ENCODE assay signal across 17 cellular contexts in genomic region chr1:24913616-24914225, GRCh38. TPM values are rescaled to one million over a fixed set of nuclear protein-coding genes. Genes with fewer than 3 reads are reported as not detected.
A peak's percentile ranks its signal among the peaks of the same experiment; 100 is the strongest.
DNase-seq lines count a peak whose midpoint lies in the region; FAIRE-seq and TF ChIP-seq lines count a peak whose summit lies in the region.
"Had no signal": no experiment of that assay in that cellular context is flagged by ENCODE, and none has a peak within 500 bp of the region (broad histone marks: within the 10 kb centered on the region; RNA-seq: fewer than 3 reads in every experiment).

No MANE protein-coding gene starts in this region.

- H3F3A ChIP-seq in smooth muscle cell (ENCODE audit: low read depth), result peaks cover 6% of the 10 kb centered on the region

- H3K4me3 ChIP-seq in fibroblast of lung (replicated peaks in 1 of 4; ENCODE audit: control extremely low read depth in 1 of 4, insufficient read depth in 1 of 4, low read depth in 3 of 4, low read length in 4 of 4) (no peak overlapping the region), smooth muscle cell (no peak overlapping the region)
- H3K4me3 ChIP-seq: left ventricle myocardium inferior, mucosa of descending colon, upper lobe of right lung had no signal

- H3K36me3 ChIP-seq in fibroblast of lung (ENCODE audit: control insufficient read depth, insufficient read depth, low read length), result no peaks in the 10 kb centered on the region
- H3K36me3 ChIP-seq in smooth muscle cell (ENCODE audit: low read depth), result no peaks in the 10 kb centered on the region
- H3K36me3 ChIP-seq: left ventricle myocardium inferior, upper lobe of right lung had no signal

- TF ChIP-seq POLR2A in GM12891 (IDR thresholded peaks at IDR 0.05; ENCODE audit: low read depth, low read length), result peak; percentile 2; the same call in 1 of the 2 replicates

- no peak overlapping the region for H2AFZ ChIP-seq in fibroblast of lung (ENCODE audit: low read length)
- H2AFZ ChIP-seq in smooth muscle cell (ENCODE audit: low read depth), result no peak overlapping the region

- H3K4me1 Mint-ChIP-seq in activated CD4-positive, alpha-beta memory T cell treated with anti-CD3 and anti-CD28 coated beads, Interleukin-2, amount 10 ng/mL, durations not matched to agents 7 days and 5 days, result peaks cover 93% of the 10 kb centered on the region

- peaks cover 5% of the 10 kb centered on the region for H3K4me1 ChIP-seq in fibroblast of lung (ENCODE audit: control insufficient read depth, extremely low read depth, insufficient read depth, low read length)
- peaks cover 7% of the 10 kb centered on the region for H3K4me1 ChIP-seq in smooth muscle cell (ENCODE audit: low read depth)

- TF ChIP-seq CTCF in fibroblast of lung (conservative IDR thresholded peaks at IDR 0.05 in 1 of 2, IDR thresholded peaks at IDR 0.05 in 1 of 2; ENCODE audit: low read depth in 1 of 2, low read length in 2 of 2) (no peak), smooth muscle cell (IDR thresholded peaks at IDR 0.05; ENCODE audit: borderline replicate concordance, insufficient read depth, poor library complexity, severe bottlenecking) (no peak)

- POLR2A ChIA-PET in activated CD4-positive, alpha-beta memory T cell treated with anti-CD3 and anti-CD28 coated beads, Interleukin-2, amount 10 ng/mL, durations not matched to agents 7 days and 5 days (lab: Charles Lee), result interaction anchor here (1.4 to 5.7 kb wide), 2 partner anchors 12 to 15 kb away, joined by 4 to 128 read pairs; partner anchors contain the start of gene RUNX3

- H3K27ac ChIP-seq in fibroblast of lung (ENCODE audit: insufficient read depth, low read length) (peak overlapping the region; percentile 18), smooth muscle cell (ENCODE audit: low read depth) (peak overlapping the region; percentile 31)
- H3K27ac ChIP-seq: left ventricle myocardium inferior had no signal

- no peaks in the 10 kb centered on the region for H3K9me3 ChIP-seq in fibroblast of lung (ENCODE audit: control insufficient read depth, insufficient read depth, low read depth, low read length)
- no peaks in the 10 kb centered on the region for H3K9me3 ChIP-seq in smooth muscle cell (replicated peaks; ENCODE audit: low read depth)
- H3K9me3 ChIP-seq: left ventricle myocardium inferior, mucosa of descending colon, upper lobe of right lung had no signal

- no peaks in the 10 kb centered on the region for H4K20me1 ChIP-seq in fibroblast of lung (ENCODE audit: control insufficient read depth, extremely low read depth, insufficient read depth, low read length)
- peaks cover 65% of the 10 kb centered on the region for H4K20me1 ChIP-seq in smooth muscle cell (ENCODE audit: low read depth)

- FAIRE-seq in GM12891 (lab: Jason Lieb, UNC), result no peak
- FAIRE-seq: frontal cortex had no signal

- H3K79me2 ChIP-seq in fibroblast of lung (ENCODE audit: control insufficient read depth, insufficient read depth, low read length), result no peaks in the 10 kb centered on the region
- H3K79me2 ChIP-seq in smooth muscle cell (ENCODE audit: low read depth), result no peaks in the 10 kb centered on the region

- 86% methylated on average over 10 of the region's 10 CpGs for WGBS in smooth muscle cell (ENCODE audit: low lambda C conversion rate)

- H3K9me3 Mint-ChIP-seq in activated CD4-positive, alpha-beta memory T cell treated with anti-CD3 and anti-CD28 coated beads, Interleukin-2, amount 10 ng/mL, durations not matched to agents 7 days and 5 days, result no peaks in the 10 kb centered on the region
- H3K9me3 Mint-ChIP-seq: activated CD4-positive, alpha-beta T cell treated with anti-CD3 and anti-CD28 coated beads, Interleukin-2, amount 10 ng/mL, durations not matched to agents 7 days and 5 days had no signal

- CTCF ChIA-PET in activated CD4-positive, alpha-beta memory T cell treated with anti-CD3 and anti-CD28 coated beads, Interleukin-2, amount 10 ng/mL, durations not matched to agents 7 days and 5 days (lab: Charles Lee), result interaction anchor here (0.8 to 1.6 kb wide), 2 partner anchors 83 to 123 kb away, joined by 3 read pairs; no protein-coding TSS in a partner anchor

- H3K27ac Mint-ChIP-seq in activated CD4-positive, alpha-beta memory T cell treated with anti-CD3 and anti-CD28 coated beads, Interleukin-2, amount 10 ng/mL, durations not matched to agents 7 days and 5 days, result peak overlapping the region; percentile 96

- H3K9ac ChIP-seq in fibroblast of lung (ENCODE audit: insufficient read depth, low read length) (no peak overlapping the region), smooth muscle cell (ENCODE audit: low read depth) (no peak overlapping the region)

- peaks cover 87% of the 10 kb centered on the region for H3K36me3 Mint-ChIP-seq in activated CD4-positive, alpha-beta memory T cell treated with anti-CD3 and anti-CD28 coated beads, Interleukin-2, amount 10 ng/mL, durations not matched to agents 7 days and 5 days (ENCODE audit: low read depth)

- H3K4me3 Mint-ChIP-seq in activated CD4-positive, alpha-beta memory T cell treated with anti-CD3 and anti-CD28 coated beads, Interleukin-2, amount 10 ng/mL, durations not matched to agents 7 days and 5 days, result no peak overlapping the region
- H3K4me3 Mint-ChIP-seq: activated CD4-positive, alpha-beta T cell treated with anti-CD3 and anti-CD28 coated beads, Interleukin-2, amount 10 ng/mL, durations not matched to agents 7 days and 5 days had no signal

- DNase-seq in GM12891 (ENCODE audit: insufficient read length, low spot score) (no peak), fibroblast of lung (ENCODE audit: low read depth in 2 of 2) (no peak), smooth muscle cell (lab: John Stamatoyannopoulos, UW; ENCODE audit: unreplicated experiment) (no peak), COLO668 (lab: John Stamatoyannopoulos, UW; ENCODE audit: unreplicated experiment) (no peak), T1000 (lab: John Stamatoyannopoulos, UW) (no peak), DMS 273 (lab: John Stamatoyannopoulos, UW; ENCODE audit: unreplicated experiment) (no peak)
- no peak for DNase-seq in activated CD4-positive, alpha-beta memory T cell treated with anti-CD3 and anti-CD28 coated beads, Interleukin-2, amount 10 ng/mL, durations not matched to agents 7 days and 5 days
- DNase-seq in stimulated activated CD8-positive, alpha-beta memory T cell treated with anti-CD3 and anti-CD28 coated beads, Interleukin-4, amount 100 ng/mL, for 48 hours, result no peak
- DNase-seq: activated CD4-positive, alpha-beta T cell treated with anti-CD3 and anti-CD28 coated beads, Interleukin-2, amount 10 ng/mL, durations not matched to agents 7 days and 5 days; DMS79 treated with DMSO at 0.1 percent for 48 hours; left ventricle myocardium inferior; NCI-H1105 treated with DMSO at 0.1 percent for 48 hours; NCI-H748 treated with DMSO at 0.1 percent for 48 hours; upper lobe of right lung had no signal

- no peaks in the 10 kb centered on the region for H3K27me3 ChIP-seq in fibroblast of lung (ENCODE audit: control insufficient read depth, insufficient read depth, low read length)
- H3K27me3 ChIP-seq in smooth muscle cell (ENCODE audit: low read depth), result no peaks in the 10 kb centered on the region
- H3K27me3 ChIP-seq: upper lobe of right lung had no signal

- H3K4me2 ChIP-seq in fibroblast of lung (ENCODE audit: extremely low read depth, insufficient read depth, low read length) (no peak overlapping the region), smooth muscle cell (no peak overlapping the region)

- H3K27me3 Mint-ChIP-seq in activated CD4-positive, alpha-beta memory T cell treated with anti-CD3 and anti-CD28 coated beads, Interleukin-2, amount 10 ng/mL, durations not matched to agents 7 days and 5 days, result no peaks in the 10 kb centered on the region
- H3K27me3 Mint-ChIP-seq: activated CD4-positive, alpha-beta T cell treated with anti-CD3 and anti-CD28 coated beads, Interleukin-2, amount 10 ng/mL, durations not matched to agents 7 days and 5 days had no signal

TF ChIP-seq in GM12891, 5 proteins besides CTCF, POLR2A, EP300 and RAD21:
- TF ChIP-seq POLR2AphosphoS5 (IDR thresholded peaks at IDR 0.05; ENCODE audit: low read depth, low read length) (no peak), TAF1 (IDR thresholded peaks at IDR 0.05; ENCODE audit: low read depth, low read length) (no peak), POU2F2 (IDR thresholded peaks at IDR 0.05; ENCODE audit: low read depth, low read length) (no peak), PAX5 (IDR thresholded peaks at IDR 0.05; ENCODE audit: insufficient read depth, low read length, severe bottlenecking) (no peak), SPI1 (IDR thresholded peaks at IDR 0.05; ENCODE audit: low read depth, low read length) (no peak)

RNA-seq across cellular contexts. Expression of gene RUNX3, which starts 16.4 kb away (rescaled TPM):
- 82.2 TPM for polyA plus RNA-seq in GM12891 (2012; ENCODE audit: low read depth, missing spikeins)
- 100 to 1,000 TPM; 177 to 183 TPM for total RNA-seq in activated CD4-positive, alpha-beta memory T cell treated with anti-CD3 and anti-CD28 coated beads, Interleukin-2, amount 10 ng/mL, durations not matched to agents 7 days and 5 days
- total RNA-seq in fibroblast of lung (0.26 and 0.66 TPM in 2 replicates), smooth muscle cell (2.3 and 4.5 TPM in 2 replicates)
- polyA plus RNA-seq in fibroblast of lung (0.48 and 1.8 TPM in 2 replicates), smooth muscle cell (6.5 and 8.2 TPM in 2 replicates)
- polyA plus RNA-seq in fibroblast of lung (2012), result 1.9 and 4.9 TPM in 2 replicates
- 0.51 and 8.1 TPM in 2 replicates for polyA minus RNA-seq in fibroblast of lung (ENCODE audit: low replicate concordance)
- total RNA-seq: frontal cortex, LHCN-M2 had no signal

Comparison
In these comparisons a context has a peak if more than half of its experiments do, and no peak if none do; other contexts are left out.
1. RNA of gene RUNX3, which starts 16.4 kb away (total RNA-seq): 177 to 183 TPM in activated CD4-positive, alpha-beta memory T cell treated with anti-CD3 and anti-CD28 coated beads, Interleukin-2, amount 10 ng/mL, durations not matched to agents 7 days and 5 days; 2.3 to 4.5 TPM in smooth muscle cell and 0.26 to 0.66 TPM in fibroblast of lung; every median in the first group is over 10 times any median in the second.